Comparison of ENCODE assay signal across 25 cellular contexts in genomic region chr14:82146846-82147245, GRCh38.
"Had no signal": no experiment of that assay in that cellular context is flagged by ENCODE, and none has a peak within 500 bp of the region (broad histone marks: within the 10 kb centered on the region; RNA-seq: fewer than 3 reads in every experiment).

No MANE protein-coding gene starts in this region.

- H3K36me3 ChIP-seq: colonic mucosa, esophagus muscularis mucosa, esophagus squamous epithelium, gastrocnemius medialis, gastroesophageal sphincter, heart left ventricle, heart right ventricle had no signal

- H3K4me1 ChIP-seq: colonic mucosa, esophagus muscularis mucosa, esophagus squamous epithelium, foreskin keratinocyte, gastrocnemius medialis, gastroesophageal sphincter, heart left ventricle, heart right ventricle had no signal

- H3K27me3 ChIP-seq: colonic mucosa, dorsolateral prefrontal cortex, esophagus muscularis mucosa, esophagus squamous epithelium, foreskin keratinocyte, gastrocnemius medialis, gastroesophageal sphincter, heart left ventricle, heart right ventricle had no signal

- H3K27me3 Mint-ChIP-seq: dendritic cell treated with granulocyte-macrophage colony-stimulating factor and Interleukin-4, amounts not matched to agents 40 ng/mL and 50 ng/mL, for 4 days; effector memory CD8-positive, alpha-beta T cell had no signal

- H3K4me1 Mint-ChIP-seq: endodermal cell had no signal

- H3K27ac Mint-ChIP-seq: dendritic cell treated with granulocyte-macrophage colony-stimulating factor and Interleukin-4, amounts not matched to agents 40 ng/mL and 50 ng/mL, for 4 days; effector memory CD8-positive, alpha-beta T cell; endodermal cell had no signal

- H3K9me3 ChIP-seq: colonic mucosa, esophagus squamous epithelium, gastrocnemius medialis, heart left ventricle had no signal

- ATAC-seq: effector memory CD8-positive, alpha-beta T cell; esophagus mucosa; foreskin keratinocyte; gastrocnemius medialis; gastroesophageal sphincter; heart left ventricle; heart right ventricle had no signal

- H3K27ac ChIP-seq: colonic mucosa, coronary artery, dorsolateral prefrontal cortex, epithelial cell of prostate, esophagus muscularis mucosa, esophagus squamous epithelium, foreskin keratinocyte, gastrocnemius medialis, gastroesophageal sphincter, heart left ventricle, heart right ventricle had no signal

- H3K4me3 Mint-ChIP-seq: dendritic cell treated with granulocyte-macrophage colony-stimulating factor and Interleukin-4, amounts not matched to agents 40 ng/mL and 50 ng/mL, for 4 days; effector memory CD8-positive, alpha-beta T cell; endodermal cell had no signal

- DNase-seq: colonic mucosa; cortex of kidney; dermis blood vessel endothelial cell; dorsolateral prefrontal cortex; effector CD4-positive, alpha-beta T cell; effector CD8-positive, alpha-beta T cell; effector memory CD4-positive, alpha-beta T cell; effector memory CD8-positive, alpha-beta T cell; endodermal cell; erythroblast; esophagus squamous epithelium; foreskin fibroblast; foreskin keratinocyte; foreskin melanocyte; gastrocnemius medialis; glutamatergic neuron; head of caudate nucleus; heart left ventricle; heart right ventricle had no signal

- H3K4me3 ChIP-seq: colonic mucosa, coronary artery, dorsolateral prefrontal cortex, esophagus muscularis mucosa, esophagus squamous epithelium, gastrocnemius medialis, gastroesophageal sphincter, heart left ventricle, heart right ventricle had no signal
